16 cellular contexts compared by ENCODE assay signal in the genomic region with DNA sequence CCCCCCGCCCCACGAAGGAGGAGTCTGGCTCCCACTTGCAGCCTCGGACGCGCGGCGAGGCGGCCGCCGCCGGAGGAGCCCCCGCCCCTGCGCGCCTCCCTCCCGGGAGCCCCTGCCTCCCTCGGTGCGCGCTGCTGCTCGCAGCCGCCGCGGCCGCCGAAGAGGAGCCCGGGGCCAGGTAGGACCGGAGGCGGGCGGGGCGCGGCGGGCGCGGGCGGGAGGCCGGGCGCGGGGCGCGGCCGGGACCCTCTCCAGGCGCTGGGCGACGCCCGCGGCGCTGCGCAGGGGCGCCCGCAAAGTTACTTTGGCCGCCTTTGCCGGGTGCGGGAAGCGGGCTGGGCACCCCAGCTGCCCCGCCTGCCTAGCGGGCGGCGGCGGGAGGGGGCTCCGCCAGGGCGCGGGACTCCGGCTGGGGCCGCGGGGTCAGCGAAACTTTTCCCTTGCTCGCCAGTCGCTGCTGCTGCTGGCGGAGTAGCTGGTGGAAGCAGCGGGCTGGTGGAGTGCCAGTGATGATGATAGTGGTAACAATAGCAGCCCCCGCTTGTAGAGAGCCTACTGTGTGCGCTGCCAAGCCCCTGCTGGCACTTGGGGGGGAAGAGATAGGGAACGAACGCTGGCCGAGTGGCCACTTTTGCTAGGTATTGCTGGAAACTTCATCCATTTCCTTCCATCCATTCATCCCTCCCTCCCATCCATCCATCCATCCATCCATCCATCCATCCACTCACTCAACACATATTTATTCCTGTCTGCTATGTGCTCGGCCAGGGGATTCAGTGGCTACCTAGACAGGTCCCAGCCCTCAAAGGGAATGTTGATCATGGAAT. TPM values are rescaled to one million over a fixed set of nuclear protein-coding genes. Genes with fewer than 3 reads are reported as not detected.
A peak's percentile ranks its signal among the peaks of the same experiment; 100 is the strongest.
DNase-seq lines count a peak whose midpoint lies in the region; ATAC-seq, FAIRE-seq and TF ChIP-seq lines count a peak whose summit lies in the region.
"Had no signal": no experiment of that assay in that cellular context is flagged by ENCODE, and none has a peak within 500 bp of the region (broad histone marks: within the 10 kb centered on the region; RNA-seq: fewer than 3 reads in every experiment).

A gene with protein sequence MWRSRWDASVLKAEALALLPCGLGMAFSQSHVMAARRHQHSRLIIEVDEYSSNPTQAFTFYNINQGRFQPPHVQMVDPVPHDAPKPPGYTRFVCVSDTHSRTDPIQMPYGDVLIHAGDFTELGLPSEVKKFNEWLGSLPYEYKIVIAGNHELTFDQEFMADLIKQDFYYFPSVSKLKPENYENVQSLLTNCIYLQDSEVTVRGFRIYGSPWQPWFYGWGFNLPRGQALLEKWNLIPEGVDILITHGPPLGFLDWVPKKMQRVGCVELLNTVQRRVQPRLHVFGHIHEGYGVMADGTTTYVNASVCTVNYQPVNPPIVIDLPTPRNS (plus strand): TSS at position 34 of the 827 bp plus-strand sequence. CDS start 12,972 bp downstream, outside the sequence.

- no peak within 1 kb of the TSS for H2BK20ac ChIP-seq in H9 (ENCODE audit: low read depth, low read length, poor library complexity, severe bottlenecking)

- no peaks in the 10 kb centered on the region for H3K9me2 ChIP-seq in PC-3 (replicated peaks; ENCODE audit: low read length)

- no peak within 1 kb of the TSS for H3K4me3 ChIP-seq in CD8-positive, alpha-beta T cell (ENCODE audit: low read depth, low read length)
- H3K4me3 ChIP-seq in endothelial cell of umbilical vein (replicated peaks in 1 of 3; ENCODE audit: insufficient read depth in 1 of 3, low read depth in 1 of 3, low read length in 3 of 3) (no peak within 1 kb of the TSS), neuron (ENCODE audit: low read length) (peak within 1 kb of the TSS; percentile 22), PC-3 (ENCODE audit: low read length) (no peak within 1 kb of the TSS)
- H3K4me3 ChIP-seq: lung had no signal

- no peak within 1 kb of the TSS for H2BK15ac ChIP-seq in H9 (ENCODE audit: low read depth, low read length)

- TF ChIP-seq POLR2A in endothelial cell of umbilical vein (IDR thresholded peaks at IDR 0.05; ENCODE audit: low read depth, low read length), result no peak

- TF ChIP-seq CTCF in CD8-positive, alpha-beta T cell (IDR thresholded peaks at IDR 0.05), result no peak
- TF ChIP-seq CTCF in H9 (conservative IDR thresholded peaks at IDR 0.05) (no peak), endothelial cell of umbilical vein (IDR thresholded peaks at IDR 0.05; ENCODE audit: extremely low read depth in 1 of 2, insufficient read depth in 1 of 2, low read depth in 1 of 2, low read length in 2 of 2) (no peak), PC-3 (conservative IDR thresholded peaks at IDR 0.05; ENCODE audit: low read depth, low read length) (no peak)

- H2BK12ac ChIP-seq in H9 (ENCODE audit: insufficient read length, low read depth, low read length), result no peak within 1 kb of the TSS

- H3T11ph ChIP-seq in H9 (ENCODE audit: low read length), result no peak within 1 kb of the TSS

- H3K4me3 Mint-ChIP-seq in CD8-positive, alpha-beta T cell, result peak within 1 kb of the TSS; percentile 22
- H3K4me3 Mint-ChIP-seq in H9, result peak within 1 kb of the TSS; percentile 64 to 85
- H3K4me3 Mint-ChIP-seq: activated naive CD8-positive, alpha-beta T cell treated with anti-CD3 and anti-CD28 coated beads, Interleukin-2, amount 50 U/mL, for 24 hours had no signal

- no peak within 1 kb of the TSS for H3K23ac ChIP-seq in H9 (ENCODE audit: insufficient read length, low read depth, low read length)

- H3K4ac ChIP-seq in H9 (ENCODE audit: low read depth, low read length), result no peak within 1 kb of the TSS

- no peaks in the 10 kb centered on the region for H3K23me2 ChIP-seq in H9 (ENCODE audit: insufficient read length, low read depth, low read length, poor library complexity, severe bottlenecking)

- no peaks in the 10 kb centered on the region for H3F3A ChIP-seq in PC-3 (ENCODE audit: low read length, unreplicated experiment)

- dilution Hi-C loops in endothelial cell of umbilical vein (cut with MboI; ENCODE audit: extremely low pct_ligation_motif_present, low sequenced_read_pairs), result no loop called here

- no peak for ATAC-seq in CD8-positive, alpha-beta T cell
- ATAC-seq in GM19397 (IDR thresholded peaks at IDR 0.05; ENCODE audit: unreplicated experiment) (no peak), PC-3 (no peak)

- intact Hi-C loops in CD8-positive, alpha-beta T cell (cut with DNase I, micrococcal nuclease), result no loop called here
- intact Hi-C loops in endothelial cell of umbilical vein (cut with micrococcal nuclease) (no loop called here), PC-3 (cut with micrococcal nuclease) (no loop called here)

- no peak for DNase-seq in CD8-positive, alpha-beta T cell
- DNase-seq in H9, result no peak
- no peak for DNase-seq in endothelial cell of umbilical vein (ENCODE audit: low read depth, low spot score)
- no peak for DNase-seq in midbrain (lab: John Stamatoyannopoulos, UW)
- DNase-seq in PC-3, result no peak
- DNase-seq: activated naive CD8-positive, alpha-beta T cell treated with anti-CD3 and anti-CD28 coated beads, Interleukin-2, amount 50 U/mL, for 24 hours; activated T-cell treated with anti-CD3 and anti-CD28 coated beads, Interleukin-2, amount 50 U/mL, for 48 hours; BE2C; HCEC 1CT; Kasumi-1; NCI-H187; NCI-H774 had no signal

- CTCF ChIA-PET in CD8-positive, alpha-beta T cell (lab: Charles Lee), result no interaction called here
- CTCF ChIA-PET in endothelial cell of umbilical vein (lab: Charles Lee) (no interaction called here), PC-3 (lab: Charles Lee) (no interaction called here)

- H3K9me3 Mint-ChIP-seq in CD8-positive, alpha-beta T cell, result no peaks in the 10 kb centered on the region
- H3K9me3 Mint-ChIP-seq in H9, result no peaks in the 10 kb centered on the region
- H3K9me3 Mint-ChIP-seq: activated naive CD8-positive, alpha-beta T cell treated with anti-CD3 and anti-CD28 coated beads, Interleukin-2, amount 50 U/mL, for 24 hours had no signal

- peaks cover 43% of the 10 kb centered on the region for H3K27me3 Mint-ChIP-seq in CD8-positive, alpha-beta T cell (ENCODE audit: low read depth)
- peaks cover 79% of the 10 kb centered on the region for H3K27me3 Mint-ChIP-seq in H9 (ENCODE audit: low read depth)

- FAIRE-seq in endothelial cell of umbilical vein (lab: Jason Lieb, UNC), result no peak

- no peaks in the 10 kb centered on the region for H3K79me2 ChIP-seq in H9 (ENCODE audit: insufficient read depth, low read length)
- no peaks in the 10 kb centered on the region for H3K79me2 ChIP-seq in endothelial cell of umbilical vein (ENCODE audit: control insufficient read depth, insufficient read depth, low read length)
- no peaks in the 10 kb centered on the region for H3K79me2 ChIP-seq in PC-3 (ENCODE audit: low read length)

- no peaks in the 10 kb centered on the region for H3K36me3 ChIP-seq in CD8-positive, alpha-beta T cell (ENCODE audit: insufficient read depth, low read length)
- H3K36me3 ChIP-seq in endothelial cell of umbilical vein (ENCODE audit: control insufficient read depth in 2 of 2, extremely low read depth in 1 of 2, insufficient read depth in 2 of 2, low read length in 2 of 2) (no peaks in the 10 kb centered on the region), neuron (ENCODE audit: insufficient read depth, low read length) (no peaks in the 10 kb centered on the region), PC-3 (ENCODE audit: low read depth, low read length) (no peaks in the 10 kb centered on the region)
- H3K36me3 ChIP-seq: BE2C had no signal

- no peaks in the 10 kb centered on the region for H3K9me1 ChIP-seq in endothelial cell of umbilical vein (replicated peaks; ENCODE audit: control insufficient read depth, extremely low read depth, insufficient read depth, low read length)

- POLR2A ChIA-PET in CD8-positive, alpha-beta T cell (lab: Charles Lee), result no interaction called here
- POLR2A ChIA-PET in endothelial cell of umbilical vein (lab: Charles Lee), result no interaction called here
- POLR2A ChIA-PET in PC-3 (lab: Charles Lee; ENCODE audit: unreplicated experiment), result no interaction called here

- no peaks in the 10 kb centered on the region for H3K36me3 Mint-ChIP-seq in CD8-positive, alpha-beta T cell
- H3K36me3 Mint-ChIP-seq in H9 (ENCODE audit: insufficient read depth in 1 of 3, low read depth in 3 of 3), result no peaks in the 10 kb centered on the region

- no peak within 1 kb of the TSS; the same call in 1 of the 2 replicates for H3K14ac ChIP-seq in H9 (ENCODE audit: insufficient read depth, low read length)

- no peak within 1 kb of the TSS for H4K91ac ChIP-seq in H9 (ENCODE audit: insufficient read length, low read depth, low read length)

- H3K79me1 ChIP-seq in H9 (ENCODE audit: insufficient read depth, low read depth, low read length, poor library complexity, severe bottlenecking), result no peaks in the 10 kb centered on the region

- H3K4me2 ChIP-seq in H9 (ENCODE audit: insufficient read depth, insufficient read length, low read length) (peak within 1 kb of the TSS; percentile 27), endothelial cell of umbilical vein (ENCODE audit: insufficient read depth, low read length) (no peak within 1 kb of the TSS), PC-3 (ENCODE audit: low read length) (no peak within 1 kb of the TSS)

- no peak within 1 kb of the TSS for H2AFZ ChIP-seq in H9 (ENCODE audit: low read length)
- H2AFZ ChIP-seq in endothelial cell of umbilical vein (ENCODE audit: low read depth, low read length), result no peak within 1 kb of the TSS
- H2AFZ ChIP-seq in neuron (ENCODE audit: low read depth, low read length), result no peak within 1 kb of the TSS
- no peak within 1 kb of the TSS for H2AFZ ChIP-seq in PC-3 (ENCODE audit: low read length)

- H3K4me1 Mint-ChIP-seq in CD8-positive, alpha-beta T cell (ENCODE audit: low read depth), result peaks cover 3% of the 10 kb centered on the region
- H3K4me1 Mint-ChIP-seq in H9, result peaks cover 6 to 21% of the 10 kb centered on the region in 2 experiments
- H3K4me1 Mint-ChIP-seq: activated naive CD8-positive, alpha-beta T cell treated with anti-CD3 and anti-CD28 coated beads, Interleukin-2, amount 50 U/mL, for 24 hours had no signal

- BruUV-seq in endothelial cell of umbilical vein (replicated peaks; lab: Mats Ljungman, UMichigan) (no TSS peak), PC-3 (replicated peaks; lab: Mats Ljungman, UMichigan) (no TSS peak)

- H2AK5ac ChIP-seq in H9 (ENCODE audit: insufficient read length, low read length), result no peak within 1 kb of the TSS

- H4K5ac ChIP-seq in H9 (ENCODE audit: insufficient read length, low read depth, low read length), result no peak within 1 kb of the TSS

- H3K56ac ChIP-seq in H9 (ENCODE audit: insufficient read length, low read depth, low read length), result no peak within 1 kb of the TSS

- no peak within 1 kb of the TSS for H3K9ac ChIP-seq in H9 (ENCODE audit: extremely low read depth, insufficient read length, low read length)
- no peak within 1 kb of the TSS for H3K9ac ChIP-seq in endothelial cell of umbilical vein (replicated peaks; ENCODE audit: extremely low read depth, insufficient read depth, low read length)
- no peak within 1 kb of the TSS for H3K9ac ChIP-seq in PC-3 (ENCODE audit: low read length)

- no peak within 1 kb of the TSS for H3K27ac ChIP-seq in CD8-positive, alpha-beta T cell (ENCODE audit: low read depth, low read length)
- H3K27ac ChIP-seq in H9 (ENCODE audit: insufficient read length, low read depth, low read length), result no peak within 1 kb of the TSS
- no peak within 1 kb of the TSS for H3K27ac ChIP-seq in endothelial cell of umbilical vein (ENCODE audit: insufficient read depth, low read depth, low read length)
- no peak within 1 kb of the TSS for H3K27ac ChIP-seq in PC-3 (ENCODE audit: low read length)

- WGBS in H9 (ENCODE audit: extremely low coverage, insufficient read length, low lambda C conversion rate), result no CpG with 5 or more reads among the region's 75 CpGs

- H3K4me1 ChIP-seq in CD8-positive, alpha-beta T cell (ENCODE audit: insufficient read depth, low read length), result no peaks in the 10 kb centered on the region
- no peaks in the 10 kb centered on the region for H3K4me1 ChIP-seq in H9 (ENCODE audit: insufficient read depth, low read length)
- no peaks in the 10 kb centered on the region for H3K4me1 ChIP-seq in endothelial cell of umbilical vein (ENCODE audit: control insufficient read depth, extremely low read depth, insufficient read depth, low read length)
- peaks cover 4% of the 10 kb centered on the region for H3K4me1 ChIP-seq in neuron (ENCODE audit: insufficient read depth, low read length)
- H3K4me1 ChIP-seq in PC-3 (ENCODE audit: insufficient read depth, low read length), result no peaks in the 10 kb centered on the region

- H2BK5ac ChIP-seq in H9 (ENCODE audit: insufficient read length, low read length), result no peak within 1 kb of the TSS

- no peak within 1 kb of the TSS for H3K27ac Mint-ChIP-seq in CD8-positive, alpha-beta T cell
- no peak within 1 kb of the TSS for H3K27ac Mint-ChIP-seq in H9
- H3K27ac Mint-ChIP-seq: activated naive CD8-positive, alpha-beta T cell treated with anti-CD3 and anti-CD28 coated beads, Interleukin-2, amount 50 U/mL, for 24 hours had no signal

- H4K8ac ChIP-seq in H9 (replicated peaks; ENCODE audit: insufficient read length, low read depth, low read length), result no peak within 1 kb of the TSS

- H3K9me3 ChIP-seq in CD8-positive, alpha-beta T cell (ENCODE audit: low read length), result no peaks in the 10 kb centered on the region
- H3K9me3 ChIP-seq in H9 (ENCODE audit: control insufficient read depth, low read depth, low read length), result no peaks in the 10 kb centered on the region
- H3K9me3 ChIP-seq in endothelial cell of umbilical vein (replicated peaks; ENCODE audit: control insufficient read depth, insufficient read depth, low read length), result no peaks in the 10 kb centered on the region
- H3K9me3 ChIP-seq in neuron (ENCODE audit: low read length), result no peaks in the 10 kb centered on the region
- no peaks in the 10 kb centered on the region for H3K9me3 ChIP-seq in PC-3 (ENCODE audit: low read length)
- H3K9me3 ChIP-seq: BE2C had no signal

- no peaks in the 10 kb centered on the region for H3K27me3 ChIP-seq in CD8-positive, alpha-beta T cell (ENCODE audit: insufficient read depth, low read length)
- H3K27me3 ChIP-seq in H9 (ENCODE audit: insufficient read depth, low read length) (peaks cover 13% of the 10 kb centered on the region; the same call in 1 of the 2 replicates), endothelial cell of umbilical vein (ENCODE audit: control insufficient read depth in 2 of 2, insufficient read depth in 2 of 2, low read length in 2 of 2) (peaks cover 33 to 38% of the 10 kb centered on the region in 2 experiments), neuron (ENCODE audit: insufficient read depth, low read length) (peaks cover 73% of the 10 kb centered on the region), PC-3 (ENCODE audit: low read length) (peaks cover 62% of the 10 kb centered on the region)

- H2BK120ac ChIP-seq in H9 (ENCODE audit: low read depth, low read length, poor library complexity, severe bottlenecking), result no peak within 1 kb of the TSS

- H3K18ac ChIP-seq in H9 (ENCODE audit: insufficient read length, low read depth, low read length), result no peak within 1 kb of the TSS

- no peaks in the 10 kb centered on the region for H4K20me1 ChIP-seq in H9 (ENCODE audit: control insufficient read depth, insufficient read depth, insufficient read length)
- H4K20me1 ChIP-seq in endothelial cell of umbilical vein (replicated peaks; ENCODE audit: control insufficient read depth, extremely low read depth, insufficient read depth, low read length), result no peaks in the 10 kb centered on the region
- no peaks in the 10 kb centered on the region for H4K20me1 ChIP-seq in PC-3 (ENCODE audit: low read length)

RNA-seq across cellular contexts. Expression of the gene that starts here (rescaled TPM):
- total RNA-seq in CD8-positive, alpha-beta T cell, result not detected
- 0.18 and 0.28 TPM in 2 replicates for total RNA-seq in H9 (2021)
- total RNA-seq in endothelial cell of umbilical vein, result not detected in 2 replicates
- polyA plus RNA-seq in endothelial cell of umbilical vein, result not detected in 2 replicates
- polyA plus RNA-seq in endothelial cell of umbilical vein (2011; cell fraction: cytosol; rRNA removed), result not detected in 2 replicates
- not detected in 2 replicates for polyA plus RNA-seq in endothelial cell of umbilical vein (2011; cell fraction: nucleus; rRNA removed)
- not detected in 2 replicates for polyA plus RNA-seq in endothelial cell of umbilical vein (2012)
- polyA minus RNA-seq in endothelial cell of umbilical vein, result not detected in 2 replicates
- not detected for polyA minus RNA-seq in endothelial cell of umbilical vein (2011; cell fraction: cytosol; rRNA and poly(A)+ RNA removed)
- not detected in 2 replicates for polyA minus RNA-seq in endothelial cell of umbilical vein (2011; cell fraction: nucleus; rRNA and poly(A)+ RNA removed)
- total RNA-seq in PC-3 (2014; rRNA removed), result not detected in 2 replicates
- total RNA-seq: epithelial cell of proximal tubule had no signal
